5 cellular contexts compared by ENCODE assay signal in genomic region chr16:22024785-22025184, GRCh38. TPM values are rescaled to one million over a fixed set of nuclear protein-coding genes. Genes with fewer than 3 reads are reported as not detected.
"Had no signal": no experiment of that assay in that cellular context is flagged by ENCODE, and none has a peak within 500 bp of the region (broad histone marks: within the 10 kb centered on the region; RNA-seq: fewer than 3 reads in every experiment).

No MANE protein-coding gene starts in this region.

RNA-seq across cellular contexts. Expression of gene PDZD9, which starts 23.9 kb away (rescaled TPM):
- total RNA-seq: GM23338, H1, H9, HT1080 had no signal
- polyA plus RNA-seq: H1, IgD-negative memory B cell had no signal
